23 cellular contexts compared by ENCODE assay signal in genomic region chr2:241748468-241749256, GRCh38. TPM values are rescaled to one million over a fixed set of nuclear protein-coding genes. Genes with fewer than 3 reads are reported as not detected.
A peak's percentile ranks its signal among the peaks of the same experiment; 100 is the strongest.
DNase-seq lines count a peak whose midpoint lies in the region; ATAC-seq, FAIRE-seq and TF ChIP-seq lines count a peak whose summit lies in the region.
"Had no signal": no experiment of that assay in that cellular context is flagged by ENCODE, and none has a peak within 500 bp of the region (broad histone marks: within the 10 kb centered on the region; RNA-seq: fewer than 3 reads in every experiment).

No MANE protein-coding gene starts in this region.

- DNase-seq in GM23338 (ENCODE audit: low spot score), result no peak
- no peak for DNase-seq in IMR-90
- no peak for DNase-seq in effector memory CD8-positive, alpha-beta T cell
- peak; percentile 78 for DNase-seq in osteocyte (ENCODE audit: extremely low spot score, unreplicated experiment)
- DNase-seq in lower leg skin (ENCODE audit: low spot score in 2 of 2), result no peak
- DNase-seq in HTR-8/SVneo (ENCODE audit: insufficient read length, low spot score), result no peak
- DNase-seq: C1 segment of cervical spinal cord, Calu3, COR-L47, DMS53, DMS79 treated with DMSO at 0.1 percent for 48 hours, GF-D8, H7, HCEC 1CT had no signal

- H3K4me1 ChIP-seq in GM23338 (ENCODE audit: insufficient read depth), result no peaks in the 10 kb centered on the region
- H3K4me1 ChIP-seq in IMR-90 (ENCODE audit: control insufficient read depth, insufficient read depth, low read length), result no peaks in the 10 kb centered on the region

- H3K27ac Mint-ChIP-seq in GM23338 (peak overlapping the region; percentile 40), osteocyte (ENCODE audit: unreplicated experiment) (no peak overlapping the region)
- H3K27ac Mint-ChIP-seq in effector memory CD8-positive, alpha-beta T cell, result peak overlapping the region; percentile 49 to 73

- H3K79me1 ChIP-seq in IMR-90 (ENCODE audit: low read depth in 1 of 2, low read length in 2 of 2), result no peaks in the 10 kb centered on the region

- WGBS in IMR-90 (ENCODE audit: extremely low coverage in 2 of 2, insufficient read length in 1 of 2), 2 experiments, result 90% methylated on average over 19 of the region's 32 CpGs; no CpG with 5 or more reads in 1 of the 2 experiments
- 91 to 94% methylated on average over 30 to 32 of the region's 32 CpGs for WGBS in lower leg skin, 2 donors

- H3K36me3 Mint-ChIP-seq in GM23338 (ENCODE audit: low read depth), result peaks cover 30% of the 10 kb centered on the region
- H3K36me3 Mint-ChIP-seq in effector memory CD8-positive, alpha-beta T cell (ENCODE audit: insufficient read depth), result peaks cover 14% of the 10 kb centered on the region
- H3K36me3 Mint-ChIP-seq in osteocyte (ENCODE audit: unreplicated experiment), result peaks cover 31% of the 10 kb centered on the region

- H4K91ac ChIP-seq in IMR-90 (ENCODE audit: insufficient read depth, low read depth, low read length), result no peak overlapping the region

- H2AK9ac ChIP-seq in IMR-90 (replicated peaks; ENCODE audit: low read depth, low read length, poor library complexity), result peak overlapping the region; percentile 55

- H2AFZ ChIP-seq in GM23338, result no peak overlapping the region
- no peak overlapping the region for H2AFZ ChIP-seq in IMR-90 (replicated peaks; ENCODE audit: low read length, poor library complexity)

- no peak overlapping the region for H3K4ac ChIP-seq in IMR-90 (ENCODE audit: low read depth, low read length)

- H2AK5ac ChIP-seq in IMR-90 (ENCODE audit: low read depth, low read length), result no peak overlapping the region

- H3K4me3 ChIP-seq in GM23338 (no peak overlapping the region), IMR-90 (ENCODE audit: insufficient read depth, low read depth, low read length) (no peak overlapping the region), lower leg skin (ENCODE audit: low read depth, poor library complexity, severe bottlenecking) (no peak overlapping the region)

- POLR2A ChIA-PET in IMR-90 (lab: Charles Lee; ENCODE audit: unreplicated experiment), result no interaction called here

- H3K14ac ChIP-seq in IMR-90 (replicated peaks; ENCODE audit: low read depth, low read length), result no peak overlapping the region

- H3K4me2 ChIP-seq in GM23338, result no peak overlapping the region
- no peak overlapping the region for H3K4me2 ChIP-seq in IMR-90 (ENCODE audit: low read depth, low read length)

- H3K27me3 Mint-ChIP-seq in GM23338 (ENCODE audit: insufficient read depth, low read depth, poor library complexity), result peaks cover 8% of the 10 kb centered on the region
- H3K27me3 Mint-ChIP-seq in effector memory CD8-positive, alpha-beta T cell, result no peaks in the 10 kb centered on the region
- H3K27me3 Mint-ChIP-seq in osteocyte (ENCODE audit: unreplicated experiment), result no peaks in the 10 kb centered on the region
- H3K27me3 Mint-ChIP-seq: CD4-positive, alpha-beta memory T cell had no signal

- no peak overlapping the region for H2BK20ac ChIP-seq in IMR-90 (ENCODE audit: low read depth, low read length)

- H3K27ac ChIP-seq in GM23338 (ENCODE audit: low read depth) (no peak overlapping the region), IMR-90 (ENCODE audit: insufficient read depth, low read length) (no peak overlapping the region)

- dilution Hi-C loops in IMR-90 (cut with HindIII; ENCODE audit: low sequenced_read_pairs, unreplicated experiment), result no loop called here

- BruUV-seq in IMR-90 (replicated peaks; lab: Mats Ljungman, UMichigan), result no TSS peak

- H4K8ac ChIP-seq in IMR-90 (ENCODE audit: low read depth in 2 of 2, low read length in 2 of 2), result no peak overlapping the region

- ATAC-seq in GM23338 (no peak), IMR-90 (ENCODE audit: low read depth) (no peak), GM19328 (IDR thresholded peaks at IDR 0.05; ENCODE audit: unreplicated experiment) (no peak)
- ATAC-seq in effector memory CD8-positive, alpha-beta T cell (replicated peaks), result no peak

- intact Hi-C loops in IMR-90 (cut with micrococcal nuclease) (no loop called here), lower leg skin (cut with DNase I; ENCODE audit: low total_unique reads) (no loop called here)

- no peak for FAIRE-seq in HTR-8/SVneo (lab: Jason Lieb, UNC)
- FAIRE-seq: GM12891, GM18507, H1 had no signal

- no peak overlapping the region for H3K18ac ChIP-seq in IMR-90 (ENCODE audit: low read depth, low read length)

- no peaks in the 10 kb centered on the region for H3K79me2 ChIP-seq in GM23338 (replicated peaks; ENCODE audit: insufficient read depth)

- H3K36me3 ChIP-seq in GM23338 (ENCODE audit: insufficient read depth), result no peaks in the 10 kb centered on the region
- H3K36me3 ChIP-seq in IMR-90 (ENCODE audit: control insufficient read depth, insufficient read depth, low read length), result peaks cover 50% of the 10 kb centered on the region

- TF ChIP-seq POLR2A in IMR-90 (IDR thresholded peaks at IDR 0.05; ENCODE audit: low read depth, low read length) (no peak), lower leg skin (IDR thresholded peaks at IDR 0.05) (no peak)

- H2BK15ac ChIP-seq in IMR-90 (ENCODE audit: low read depth, low read length), result no peak overlapping the region

- H3K9ac ChIP-seq in IMR-90 (ENCODE audit: low read depth, low read length), result no peak overlapping the region

- TF ChIP-seq CTCF in GM23338 (conservative IDR thresholded peaks at IDR 0.05; ENCODE audit: low read depth in 2 of 2), result no peak
- no peak for TF ChIP-seq CTCF in IMR-90 (conservative IDR thresholded peaks at IDR 0.05; ENCODE audit: low read depth, low read length)
- no peak for TF ChIP-seq CTCF in osteocyte (IDR thresholded peaks at IDR 0.05)
- TF ChIP-seq CTCF in lower leg skin (IDR thresholded peaks at IDR 0.05), result no peak

- in situ Hi-C loops in IMR-90 (cut with MboI; ENCODE audit: low sequenced_read_pairs), result no loop called here

- no peak overlapping the region for H3K56ac ChIP-seq in IMR-90 (ENCODE audit: extremely low read depth, insufficient read depth, low read length)

- H3F3A ChIP-seq in GM23338 (replicated peaks; ENCODE audit: low read depth), result no peaks in the 10 kb centered on the region

- H2BK5ac ChIP-seq in IMR-90 (ENCODE audit: low read depth, low read length, poor library complexity, severe bottlenecking), result no peak overlapping the region

- H4K20me1 ChIP-seq in GM23338 (replicated peaks; ENCODE audit: insufficient read depth), result no peaks in the 10 kb centered on the region
- no peaks in the 10 kb centered on the region; the same call in 1 of the 2 replicates for H4K20me1 ChIP-seq in IMR-90 (ENCODE audit: insufficient read depth, low read length)

- H3K9me3 Mint-ChIP-seq in GM23338 (no peaks in the 10 kb centered on the region), osteocyte (ENCODE audit: unreplicated experiment) (peaks cover 8% of the 10 kb centered on the region)
- H3K9me3 Mint-ChIP-seq in effector memory CD8-positive, alpha-beta T cell, result no peaks in the 10 kb centered on the region

- H4K5ac ChIP-seq in IMR-90 (ENCODE audit: low read depth, low read length), result no peak overlapping the region

- no peaks in the 10 kb centered on the region for H3K4me1 Mint-ChIP-seq in GM23338
- peaks cover 0 to 3% of the 10 kb centered on the region in 2 donors for H3K4me1 Mint-ChIP-seq in effector memory CD8-positive, alpha-beta T cell (ENCODE audit: low read depth in 2 of 2)
- peaks cover 2% of the 10 kb centered on the region for H3K4me1 Mint-ChIP-seq in osteocyte (ENCODE audit: unreplicated experiment)

- H3K27me3 ChIP-seq in GM23338 (ENCODE audit: insufficient read depth), result no peaks in the 10 kb centered on the region
- no peaks in the 10 kb centered on the region for H3K27me3 ChIP-seq in IMR-90 (ENCODE audit: control insufficient read depth, insufficient read depth, low read length)

- no peaks in the 10 kb centered on the region for H3K9me1 ChIP-seq in IMR-90 (ENCODE audit: insufficient read depth, low read length)

- H3K4me3 Mint-ChIP-seq in GM23338 (no peak overlapping the region), osteocyte (ENCODE audit: unreplicated experiment) (no peak overlapping the region)
- no peak overlapping the region for H3K4me3 Mint-ChIP-seq in effector memory CD8-positive, alpha-beta T cell
- H3K4me3 Mint-ChIP-seq: CD4-positive, alpha-beta memory T cell had no signal

- H2BK120ac ChIP-seq in IMR-90 (ENCODE audit: low read depth, low read length), result no peak overlapping the region

- CTCF ChIA-PET in IMR-90 (lab: Yijun Ruan, JAX), result no interaction called here

- no peak for TF ChIP-seq RAD21 in IMR-90 (IDR thresholded peaks at IDR 0.05; ENCODE audit: low read length)

- H3K23ac ChIP-seq in IMR-90 (ENCODE audit: low read depth, low read length), result no peak overlapping the region

- H3K9me2 ChIP-seq in GM23338 (ENCODE audit: insufficient read depth), result no peaks in the 10 kb centered on the region

- H3K9me3 ChIP-seq in IMR-90 (ENCODE audit: control insufficient read depth, insufficient read depth, low read length), result 0 out of 2 replicates have a peak, but pooled peaks cover 2% of the 10 kb centered on the region

TF ChIP-seq in GM23338, 12 proteins besides CTCF, POLR2A, EP300 and RAD21 (continues in another document):
- no peak for TF ChIP-seq NANOG (IDR thresholded peaks at IDR 0.05; ENCODE audit: borderline replicate concordance)

RNA-seq across cellular contexts. Expression of gene D2HGDH, which starts 14.2 kb away (rescaled TPM):
- 8.3 and 17.3 TPM in 2 replicates for total RNA-seq in GM23338 (2014; rRNA removed; shearing (Covaris generic))
- polyA plus RNA-seq in GM23338 (2016; fragmentation: Nextera tagmentation; extraction: Ambion mirVana) (3.7 and 4.6 TPM in 2 replicates), IMR-90 (2012; rRNA removed) (22.1 and 23.0 TPM in 2 replicates)
- total RNA-seq in IMR-90 (2012; rRNA removed) (6.3 and 8.3 TPM in 2 replicates), osteocyte (32.5 and 36.8 TPM in 2 replicates), lower leg skin (10 to 100 TPM; 34.8 to 65.1 (median 48.2) TPM)
- 18.3 and 27.2 TPM in 2 replicates for polyA plus RNA-seq in IMR-90 (2012; cell fraction: cytosol; rRNA removed)
- 193 and 430 TPM in 2 replicates for polyA plus RNA-seq in IMR-90 (2012; cell fraction: nucleus; rRNA removed; ENCODE audit: low replicate concordance)

RNA-seq across cellular contexts. Expression of gene GAL3ST2, which starts 28.0 kb away (rescaled TPM):
- 0.24 and 1.5 TPM in 2 replicates for total RNA-seq in GM23338 (2014; rRNA removed; shearing (Covaris generic))
- polyA plus RNA-seq in GM23338 (2016; fragmentation: Nextera tagmentation; extraction: Ambion mirVana), result 0.19 TPM in 1 of 2 replicates, not detected in the other
- not detected in 2 replicates for total RNA-seq in IMR-90 (2012; rRNA removed)
- polyA plus RNA-seq in IMR-90 (2012; rRNA removed), result 0.07 TPM in 1 of 2 replicates, not detected in the other
- 0.10 TPM in 1 of 2 replicates, not detected in the other for polyA plus RNA-seq in IMR-90 (2012; cell fraction: cytosol; rRNA removed)
- 0.26 and 0.51 TPM in 2 replicates for polyA plus RNA-seq in IMR-90 (2012; cell fraction: nucleus; rRNA removed; ENCODE audit: low replicate concordance)
- total RNA-seq in osteocyte, result 0.48 TPM in 1 of 2 replicates, not detected in the other
- 1 to 10 TPM in 1 of 4 donors, under 1 TPM in 3; 0.34 to 4.7 (median 0.54) TPM for total RNA-seq in lower leg skin
- total RNA-seq: A172, Calu3, Daoy, G401, H1 had no signal
- polyA plus RNA-seq: BJ, H1 had no signal

RNA-seq across cellular contexts. Expression of gene ING5, which starts 46.8 kb away (rescaled TPM):
- total RNA-seq in GM23338 (2014; rRNA removed; shearing (Covaris generic)), result 42.5 and 49.5 TPM in 2 replicates
- 25.7 and 27.6 TPM in 2 replicates for polyA plus RNA-seq in GM23338 (2016; fragmentation: Nextera tagmentation; extraction: Ambion mirVana)
- 16.7 and 38.9 TPM in 2 replicates for total RNA-seq in IMR-90 (2012; rRNA removed)
- 36.1 and 36.5 TPM in 2 replicates for polyA plus RNA-seq in IMR-90 (2012; rRNA removed)
- 28.4 and 31.1 TPM in 2 replicates for polyA plus RNA-seq in IMR-90 (2012; cell fraction: cytosol; rRNA removed)
- polyA plus RNA-seq in IMR-90 (2012; cell fraction: nucleus; rRNA removed; ENCODE audit: low replicate concordance), result 107 and 146 TPM in 2 replicates
- 29.4 and 32.0 TPM in 2 replicates for total RNA-seq in osteocyte
- 10 to 100 TPM; 31.6 to 73.9 (median 35.7) TPM for total RNA-seq in lower leg skin
